In the genomic region with DNA sequence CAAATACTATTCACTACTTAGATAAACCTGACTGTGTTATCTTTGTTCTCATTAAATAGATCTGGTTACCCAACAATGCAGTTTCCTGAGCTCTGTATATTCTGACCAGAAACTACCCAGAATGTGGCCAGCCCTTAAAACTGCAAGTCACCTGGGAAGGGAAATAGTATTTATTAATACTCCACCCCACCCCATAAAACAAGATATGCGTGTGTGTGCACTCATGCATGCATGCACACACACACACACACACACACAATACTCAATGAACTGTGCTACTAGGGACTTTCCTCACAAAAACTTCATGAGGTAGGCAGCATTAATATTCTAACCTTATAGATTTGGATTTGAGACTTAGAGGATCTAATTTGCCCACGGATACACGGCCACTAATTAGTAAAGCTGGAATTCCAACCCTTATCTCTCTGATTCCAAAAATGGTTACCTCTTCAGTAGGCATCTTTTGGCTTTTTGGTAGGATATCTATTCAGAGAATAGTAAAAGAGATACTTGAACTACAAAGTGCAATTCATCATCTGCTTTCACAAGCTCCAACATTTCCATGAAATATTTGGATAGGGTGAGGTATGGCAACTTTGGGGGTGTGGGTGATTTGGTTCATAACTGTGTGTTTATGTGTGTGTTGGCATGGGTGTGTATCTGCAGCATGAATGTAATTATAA, we compare ENCODE assay signal across 14 cellular contexts.
DNase-seq lines count a peak whose midpoint lies in the region; ATAC-seq, FAIRE-seq and TF ChIP-seq lines count a peak whose summit lies in the region.
"Had no signal": no experiment of that assay in that cellular context is flagged by ENCODE, and none has a peak within 500 bp of the region (broad histone marks: within the 10 kb centered on the region; RNA-seq: fewer than 3 reads in every experiment).

No MANE protein-coding gene starts in this region.

- POLR2A ChIA-PET in GM12878 (lab: Charles Lee), result interaction anchor here (5.6 kb wide), 1 partner anchor 10 kb away, joined by 35 read pairs; no protein-coding TSS in a partner anchor

- H3K79me2 ChIP-seq in GM12878 (ENCODE audit: control insufficient read depth, insufficient read depth, low read length), result no peaks in the 10 kb centered on the region

- H3K36me3 ChIP-seq in GM12878 (ENCODE audit: control insufficient read depth in 2 of 2, insufficient read depth in 2 of 2, low read length in 1 of 2) (no peaks in the 10 kb centered on the region), brain microvascular endothelial cell (replicated peaks) (no peaks in the 10 kb centered on the region)
- H3K36me3 ChIP-seq: cardiac muscle cell, esophagus muscularis mucosa had no signal

- peak; percentile 52 for ATAC-seq in GM19372 (IDR thresholded peaks at IDR 0.05; ENCODE audit: low read depth, unreplicated experiment)
- ATAC-seq in HG03103 (IDR thresholded peaks at IDR 0.05; ENCODE audit: low read depth, unreplicated experiment), result peak; percentile 48
- peak; percentile 88 for ATAC-seq in GM12878
- no peak for ATAC-seq in left ventricle myocardium superior
- ATAC-seq: activated T-cell treated with anti-CD3 and anti-CD28 coated beads, Interleukin-2, amount 50 U/mL, for 4 hours had no signal

- H3K9ac ChIP-seq in GM12878 (ENCODE audit: control insufficient read depth, insufficient read depth, low read length), result no peak overlapping the region

- H3K4me3 ChIP-seq in GM12878 (no peak overlapping the region), brain microvascular endothelial cell (ENCODE audit: low read depth, low read length) (no peak overlapping the region)
- H3K4me3 ChIP-seq: cardiac muscle cell, esophagus muscularis mucosa had no signal

- peaks cover 9 to 13% (median 11%) of the 10 kb centered on the region in 7 donors for H3K9me3 Mint-ChIP-seq in CD14-positive monocyte
- H3K9me3 Mint-ChIP-seq: immature natural killer cell, natural killer cell had no signal

- no peak for TF ChIP-seq RAD21 in GM12878 (IDR thresholded peaks at IDR 0.05; ENCODE audit: insufficient read depth, low read depth, low read length)

- H3K4me1 ChIP-seq in GM12878 (ENCODE audit: control insufficient read depth, insufficient read depth, low read length), result peaks cover 18% of the 10 kb centered on the region

- H3K36me3 Mint-ChIP-seq in CD14-positive monocyte, result peaks cover 0 to 3% of the 10 kb centered on the region in 2 donors
- H3K36me3 Mint-ChIP-seq: immature natural killer cell, natural killer cell had no signal

- peak overlapping the region; percentile 28; the same call in 1 of the 2 replicates for H3K4me2 ChIP-seq in GM12878 (ENCODE audit: control insufficient read depth, insufficient read depth)

- CTCF ChIA-PET in GM12878 (lab: Yijun Ruan, JAX), result interaction anchor here (0.7 to 4.8 kb wide), 9 partner anchors 8 to 319 kb away, joined by 3 to 34 read pairs (median 5); no protein-coding TSS in a partner anchor

- H3K27ac ChIP-seq in GM12878 (ENCODE audit: control insufficient read depth, insufficient read depth) (peak overlapping the region; percentile 67), brain microvascular endothelial cell (no peak overlapping the region)
- H3K27ac ChIP-seq: cardiac muscle cell, esophagus muscularis mucosa had no signal

- H3K27me3 ChIP-seq in GM12878 (replicated peaks in 1 of 2; ENCODE audit: control insufficient read depth in 2 of 2, insufficient read depth in 2 of 2, low read length in 1 of 2) (no peaks in the 10 kb centered on the region), brain microvascular endothelial cell (replicated peaks) (no peaks in the 10 kb centered on the region)
- H3K27me3 ChIP-seq: cardiac muscle cell, esophagus muscularis mucosa had no signal

- no peak overlapping the region for H3K4me3 Mint-ChIP-seq in CD14-positive monocyte
- H3K4me3 Mint-ChIP-seq: activated T-cell treated with anti-CD3 and anti-CD28 coated beads, Interleukin-2, amount 50 U/mL, for 4 hours; immature natural killer cell; natural killer cell had no signal

- 0% methylated on average over 3 of the region's 3 CpGs for WGBS in GM12878 (ENCODE audit: insufficient coverage, insufficient replicate concordance, low lambda C conversion rate, missing lambda C conversion rate)

- TF ChIP-seq POLR2A in GM12878 (IDR thresholded peaks at IDR 0.05; ENCODE audit: low read depth, low read length), result no peak

- H3K9me3 ChIP-seq in GM12878 (replicated peaks; ENCODE audit: control insufficient read depth, insufficient read depth, low read length), result peaks cover 6% of the 10 kb centered on the region; the same call in 2 of the 3 replicates
- H3K9me3 ChIP-seq: esophagus muscularis mucosa had no signal

- H3K27me3 Mint-ChIP-seq in CD14-positive monocyte (ENCODE audit: low read depth in 3 of 3), result peaks cover 0 to 2% (median 0%) of the 10 kb centered on the region in 3 donors

- H4K20me1 ChIP-seq in GM12878 (ENCODE audit: control insufficient read depth, insufficient read depth), result no peaks in the 10 kb centered on the region

- RAD21 ChIA-PET in GM12878 (lab: Charles Lee; ENCODE audit: unreplicated experiment), result interaction anchor here (0.7 to 5.2 kb wide), 16 partner anchors 11 to 611 kb away, joined by 3 to 77 read pairs (median 4); no protein-coding TSS in a partner anchor

- H3K27ac Mint-ChIP-seq in CD14-positive monocyte, result peak overlapping the region in 5 of 7 donors; percentile 36 to 59 (median 47)
- H3K27ac Mint-ChIP-seq: natural killer cell had no signal

- in situ Hi-C loops in GM12878 (cut with MboI) (no loop called here), brain microvascular endothelial cell (cut with HindIII; ENCODE audit: low pct_ligation_motif_present, low sequenced_read_pairs) (no loop called here)

- SMC1A ChIA-PET in GM12878 (lab: Charles Lee; ENCODE audit: uncharacterized antibody, unreplicated experiment), result interaction anchor here (0.7 to 5.3 kb wide), 20 partner anchors 8 to 319 kb away, joined by 3 to 102 read pairs (median 4); no protein-coding TSS in a partner anchor

- DNase-seq in CD14-positive monocyte (ENCODE audit: low spot score) (no peak), GM12878 (ENCODE audit: low read depth, low spot score) (peak; percentile 53), kidney glomerular epithelial cell (lab: John Stamatoyannopoulos, UW) (no peak), brain microvascular endothelial cell (no peak), head of caudate nucleus (no peak), left ventricle myocardium superior (no peak)
- DNase-seq: activated T-cell treated with anti-CD3 and anti-CD28 coated beads, Interleukin-2, amount 50 U/mL, for 4 hours; immature natural killer cell; natural killer cell; stimulated activated CD4-positive, alpha-beta T cell treated with anti-CD3 and anti-CD28 coated beads, Interleukin-12 subunit alpha, Interleukin-12 subunit beta, amount 100 ng/mL, for 4 hours had no signal

- TF ChIP-seq EP300 in GM12878 (IDR thresholded peaks at IDR 0.05; ENCODE audit: borderline replicate concordance in 1 of 2, control insufficient read depth in 1 of 2, low read depth in 2 of 2, low read length in 2 of 2), result peak; percentile 82 to 91; a peak in 3 of 4 replicates

- intact Hi-C loops in CD14-positive monocyte (cut with micrococcal nuclease) (loop anchor here in 1 of 2 donors (5.0 kb wide), 1 partner anchor 35 kb away; no protein-coding TSS in a partner anchor), GM12878 (cut with micrococcal nuclease; ENCODE audit: unreplicated experiment) (loop anchor here (1.0 to 5.0 kb wide), 4 partner anchors 12 to 204 kb away; no protein-coding TSS in a partner anchor), head of caudate nucleus (cut with DNase I) (no loop called here), left ventricle myocardium superior (cut with micrococcal nuclease) (no loop called here)

- no peak for FAIRE-seq in GM12878 (lab: Jason Lieb, UNC)

- H3K4me1 Mint-ChIP-seq in CD14-positive monocyte, result peaks cover 53% of the 10 kb centered on the region

- TF ChIP-seq CTCF in CD14-positive monocyte (IDR thresholded peaks at IDR 0.05), result no peak
- no peak for TF ChIP-seq CTCF in GM12878 (IDR thresholded peaks at IDR 0.05 in 2 of 3, conservative IDR thresholded peaks at IDR 0.05 in 1 of 3; ENCODE audit: control insufficient read depth in 2 of 3, extremely low read depth in 1 of 3, insufficient read depth in 1 of 3, low read depth in 3 of 3, low read length in 3 of 3)
- no peak for TF ChIP-seq CTCF in brain microvascular endothelial cell (IDR thresholded peaks at IDR 0.05; ENCODE audit: low read depth, low read length, missing control alignments)

- BruUV-seq in GM12878 (replicated peaks; lab: Mats Ljungman, UMichigan), result no TSS peak

- no peak overlapping the region for H2AFZ ChIP-seq in GM12878 (ENCODE audit: control insufficient read depth, low read depth, low read length)

TF ChIP-seq in GM12878, 131 proteins besides CTCF, POLR2A, EP300 and RAD21 (continues in another document):
- peak; percentile 79 for TF ChIP-seq DPF2 (IDR thresholded peaks at IDR 0.05)
- TF ChIP-seq POLR2AphosphoS5 (IDR thresholded peaks at IDR 0.05; ENCODE audit: low read length), result no peak
- TF ChIP-seq, protein P1, sequence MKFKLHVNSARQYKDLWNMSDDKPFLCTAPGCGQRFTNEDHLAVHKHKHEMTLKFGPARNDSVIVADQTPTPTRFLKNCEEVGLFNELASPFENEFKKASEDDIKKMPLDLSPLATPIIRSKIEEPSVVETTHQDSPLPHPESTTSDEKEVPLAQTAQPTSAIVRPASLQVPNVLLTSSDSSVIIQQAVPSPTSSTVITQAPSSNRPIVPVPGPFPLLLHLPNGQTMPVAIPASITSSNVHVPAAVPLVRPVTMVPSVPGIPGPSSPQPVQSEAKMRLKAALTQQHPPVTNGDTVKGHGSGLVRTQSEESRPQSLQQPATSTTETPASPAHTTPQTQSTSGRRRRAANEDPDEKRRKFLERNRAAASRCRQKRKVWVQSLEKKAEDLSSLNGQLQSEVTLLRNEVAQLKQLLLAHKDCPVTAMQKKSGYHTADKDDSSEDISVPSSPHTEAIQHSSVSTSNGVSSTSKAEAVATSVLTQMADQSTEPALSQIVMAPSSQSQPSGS (IDR thresholded peaks at IDR 0.05; ENCODE audit: low read length), result peak; percentile 82
- TF ChIP-seq NFIC (IDR thresholded peaks at IDR 0.05; ENCODE audit: low read depth, low read length), result peak; percentile 84
- TF ChIP-seq, protein P2, sequence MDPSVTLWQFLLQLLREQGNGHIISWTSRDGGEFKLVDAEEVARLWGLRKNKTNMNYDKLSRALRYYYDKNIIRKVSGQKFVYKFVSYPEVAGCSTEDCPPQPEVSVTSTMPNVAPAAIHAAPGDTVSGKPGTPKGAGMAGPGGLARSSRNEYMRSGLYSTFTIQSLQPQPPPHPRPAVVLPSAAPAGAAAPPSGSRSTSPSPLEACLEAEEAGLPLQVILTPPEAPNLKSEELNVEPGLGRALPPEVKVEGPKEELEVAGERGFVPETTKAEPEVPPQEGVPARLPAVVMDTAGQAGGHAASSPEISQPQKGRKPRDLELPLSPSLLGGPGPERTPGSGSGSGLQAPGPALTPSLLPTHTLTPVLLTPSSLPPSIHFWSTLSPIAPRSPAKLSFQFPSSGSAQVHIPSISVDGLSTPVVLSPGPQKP (IDR thresholded peaks at IDR 0.05; ENCODE audit: low read depth, low read length), result no peak
- peak; percentile 85 for TF ChIP-seq MTA2 (IDR thresholded peaks at IDR 0.05; ENCODE audit: low read depth)
- TF ChIP-seq PAX8 (IDR thresholded peaks at IDR 0.05), result peak; percentile 99
- no peak for TF ChIP-seq SREBF1 (IDR thresholded peaks at IDR 0.05; ENCODE audit: low read length)
- no peak for TF ChIP-seq TBL1XR1 (IDR thresholded peaks at IDR 0.05; ENCODE audit: low read depth, low read length)
- peak; percentile 80 for TF ChIP-seq RUNX3 (IDR thresholded peaks at IDR 0.05; ENCODE audit: low read length)
